9 cellular contexts compared by ENCODE assay signal in the genomic region with DNA sequence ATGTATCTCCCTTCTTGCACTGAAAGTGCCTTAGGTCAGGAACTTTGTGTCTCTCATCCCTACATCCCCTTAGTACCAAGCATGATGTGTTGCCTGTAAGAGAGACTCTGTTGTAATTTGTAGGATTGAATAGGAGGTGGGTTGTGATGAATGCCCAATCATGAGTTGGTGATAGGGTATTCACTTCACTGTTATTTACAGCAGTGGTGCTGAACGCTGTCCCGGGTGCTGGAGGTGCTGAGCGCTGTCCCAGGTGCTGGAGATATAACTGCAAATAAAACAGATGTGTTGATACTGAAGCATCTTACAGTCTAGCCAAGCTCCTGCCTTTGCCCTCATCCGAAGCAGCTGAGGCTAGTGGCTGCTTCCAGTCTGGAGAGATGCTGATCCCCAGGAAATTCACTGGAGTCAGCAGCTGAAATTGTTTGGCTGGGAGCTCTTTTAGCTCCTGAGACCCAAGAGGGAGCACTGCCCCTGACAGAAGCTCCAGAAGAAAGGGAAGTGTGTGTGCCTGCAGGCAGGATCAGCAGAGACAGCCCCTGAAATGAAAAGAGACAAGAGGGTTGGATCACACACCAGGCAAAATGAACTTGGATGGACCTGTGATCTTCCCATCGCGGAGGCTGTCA.
DNase-seq lines count a peak whose midpoint lies in the region; ATAC-seq, FAIRE-seq and TF ChIP-seq lines count a peak whose summit lies in the region.
"Had no signal": no experiment of that assay in that cellular context is flagged by ENCODE, and none has a peak within 500 bp of the region (broad histone marks: within the 10 kb centered on the region; RNA-seq: fewer than 3 reads in every experiment).

No MANE protein-coding gene starts in this region.

- H3K4me1 Mint-ChIP-seq in stimulated activated effector memory CD8-positive, alpha-beta T cell treated with anti-CD3 and anti-CD28 coated beads, Interleukin-12 subunit alpha, Interleukin-12 subunit beta, amount 100 ng/mL, for 72 hours = no peaks in the 10 kb centered on the region

- TF ChIP-seq CTCF in omental fat pad (IDR thresholded peaks at IDR 0.05) = no peak

- H3K9me3 Mint-ChIP-seq in stimulated activated effector memory CD8-positive, alpha-beta T cell treated with anti-CD3 and anti-CD28 coated beads, Interleukin-12 subunit alpha, Interleukin-12 subunit beta, amount 100 ng/mL, for 72 hours = peaks cover 4% of the 10 kb centered on the region

- in situ Hi-C loops in Caki2 (cut with HindIII; ENCODE audit: low pct_unique_long_range_greater_than_20kb, low sequenced_read_pairs) = no loop called here

- ATAC-seq in HG02798 (IDR thresholded peaks at IDR 0.05; ENCODE audit: poor library complexity, unreplicated experiment) (peak; percentile 36), omental fat pad (ENCODE audit: low FRiP score) (no peak)
- no peak for ATAC-seq in stimulated activated effector memory CD8-positive, alpha-beta T cell treated with anti-CD3 and anti-CD28 coated beads, Interleukin-12 subunit alpha, Interleukin-12 subunit beta, amount 100 ng/mL, for 72 hours
- ATAC-seq: Panc1 had no signal

- FAIRE-seq in RCC 7860 (lab: Jason Lieb, UNC) = no peak

- DNase-seq in Caki2 (ENCODE audit: low read depth) (peak; percentile 13), kidney tubule cell (ENCODE audit: low spot score) (peak; percentile 62), NCI-H1417 treated with DMSO at 0.1 percent for 48 hours (lab: John Stamatoyannopoulos, UW) (no peak), RCC 7860 (ENCODE audit: low spot score) (no peak), omental fat pad (ENCODE audit: low spot score) (no peak)
- peak; percentile 20 to 23 for DNase-seq in activated CD4-positive, alpha-beta T cell treated with anti-CD3 and anti-CD28 coated beads, Interleukin-2, amount 50 U/mL, for 48 hours
- no peak for DNase-seq in stimulated activated effector memory CD8-positive, alpha-beta T cell treated with anti-CD3 and anti-CD28 coated beads, Interleukin-12 subunit alpha, Interleukin-12 subunit beta, amount 100 ng/mL, for 72 hours (ENCODE audit: low spot score in 2 of 2)

- no peak overlapping the region for H3K4me3 Mint-ChIP-seq in stimulated activated effector memory CD8-positive, alpha-beta T cell treated with anti-CD3 and anti-CD28 coated beads, Interleukin-12 subunit alpha, Interleukin-12 subunit beta, amount 100 ng/mL, for 72 hours

- H3K36me3 Mint-ChIP-seq in stimulated activated effector memory CD8-positive, alpha-beta T cell treated with anti-CD3 and anti-CD28 coated beads, Interleukin-12 subunit alpha, Interleukin-12 subunit beta, amount 100 ng/mL, for 72 hours = no peaks in the 10 kb centered on the region

- H3K27ac Mint-ChIP-seq in stimulated activated effector memory CD8-positive, alpha-beta T cell treated with anti-CD3 and anti-CD28 coated beads, Interleukin-12 subunit alpha, Interleukin-12 subunit beta, amount 100 ng/mL, for 72 hours = no peak overlapping the region

Comparison
In these comparisons a context has a peak if more than half of its experiments do, and no peak if none do; other contexts are left out.
1. DNase-seq: peak in Caki2 (single experiment), activated CD4-positive, alpha-beta T cell treated with anti-CD3 and anti-CD28 coated beads, Interleukin-2, amount 50 U/mL, for 48 hours (2 of 2) and kidney tubule cell (single experiment); none in stimulated activated effector memory CD8-positive, alpha-beta T cell treated with anti-CD3 and anti-CD28 coated beads, Interleukin-12 subunit alpha, Interleukin-12 subunit beta, amount 100 ng/mL, for 72 hours (0 of 2), NCI-H1417 treated with DMSO at 0.1 percent for 48 hours (single experiment), RCC 7860 (single experiment) and omental fat pad (single experiment).